Comparison of ENCODE assay signal across 22 cellular contexts in genomic region chr22:25351631-25352293, GRCh38.
DNase-seq lines count a peak whose midpoint lies in the region; ATAC-seq, FAIRE-seq and TF ChIP-seq lines count a peak whose summit lies in the region.
"Had no signal": no experiment of that assay in that cellular context is flagged by ENCODE, and none has a peak within 500 bp of the region (broad histone marks: within the 10 kb centered on the region; RNA-seq: fewer than 3 reads in every experiment).

No MANE protein-coding gene starts in this region.

- peaks cover 3% of the 10 kb centered on the region for H3K4me1 ChIP-seq in osteoblast (ENCODE audit: insufficient read depth, low read length)
- H3K4me1 ChIP-seq in upper lobe of left lung, result no peaks in the 10 kb centered on the region
- H3K4me1 ChIP-seq: BE2C had no signal

- H3K36me3 Mint-ChIP-seq in activated naive CD4-positive, alpha-beta T cell treated with anti-CD3 and anti-CD28 coated beads, Interleukin-2, amount 10 ng/mL, durations not matched to agents 7 days and 5 days, result peaks cover 39% of the 10 kb centered on the region

- H3K27me3 ChIP-seq in bronchial epithelial cell (ENCODE audit: control insufficient read depth, insufficient read depth, low read length), result no peaks in the 10 kb centered on the region
- H3K27me3 ChIP-seq in osteoblast (ENCODE audit: insufficient read depth, low read length), result no peaks in the 10 kb centered on the region
- H3K27me3 ChIP-seq in upper lobe of left lung, result no peaks in the 10 kb centered on the region
- H3K27me3 ChIP-seq: BE2C had no signal

- H4K20me1 ChIP-seq in osteoblast (ENCODE audit: insufficient read depth, low read length), result no peaks in the 10 kb centered on the region

- CTCF ChIA-PET in activated naive CD4-positive, alpha-beta T cell treated with anti-CD3 and anti-CD28 coated beads, Interleukin-2, amount 10 ng/mL, durations not matched to agents 7 days and 5 days (lab: Charles Lee), result interaction anchor here (1.9 kb wide), 1 partner anchor 18 kb away, joined by 5 read pairs; no protein-coding TSS in a partner anchor

- H3K27ac Mint-ChIP-seq in activated naive CD4-positive, alpha-beta T cell treated with anti-CD3 and anti-CD28 coated beads, Interleukin-2, amount 10 ng/mL, durations not matched to agents 7 days and 5 days, result no peak overlapping the region
- H3K27ac Mint-ChIP-seq: CD4-positive, CD25-positive, alpha-beta regulatory T cell; GM23338 had no signal

- H3K79me2 ChIP-seq in osteoblast (ENCODE audit: insufficient read depth, low read length), result no peaks in the 10 kb centered on the region

- H3K4me3 ChIP-seq in bronchial epithelial cell (ENCODE audit: low read depth, low read length), result no peak overlapping the region
- H3K4me3 ChIP-seq in osteoblast (ENCODE audit: insufficient read depth, low read length), result no peak overlapping the region
- no peak overlapping the region for H3K4me3 ChIP-seq in upper lobe of left lung
- H3K4me3 ChIP-seq: GM23338, K562 had no signal

- H3K27me3 Mint-ChIP-seq in activated naive CD4-positive, alpha-beta T cell treated with anti-CD3 and anti-CD28 coated beads, Interleukin-2, amount 10 ng/mL, durations not matched to agents 7 days and 5 days, result no peaks in the 10 kb centered on the region
- H3K27me3 Mint-ChIP-seq: CD4-positive, CD25-positive, alpha-beta regulatory T cell had no signal

- H3K4me3 Mint-ChIP-seq in activated naive CD4-positive, alpha-beta T cell treated with anti-CD3 and anti-CD28 coated beads, Interleukin-2, amount 10 ng/mL, durations not matched to agents 7 days and 5 days, result no peak overlapping the region
- H3K4me3 Mint-ChIP-seq: CD4-positive, CD25-positive, alpha-beta regulatory T cell; GM23338 had no signal

- TF ChIP-seq CTCF in bronchial epithelial cell (IDR thresholded peaks at IDR 0.05; ENCODE audit: insufficient read depth, low read length, severe bottlenecking) (no peak), osteoblast (IDR thresholded peaks at IDR 0.05; ENCODE audit: extremely low read depth, low read depth, low read length) (no peak), upper lobe of left lung (IDR thresholded peaks at IDR 0.05) (no peak)

- FAIRE-seq in bronchial epithelial cell (lab: Jason Lieb, UNC), result peak; percentile 92
- FAIRE-seq: G401.6, K562 had no signal

- no peak overlapping the region for H3K4me2 ChIP-seq in osteoblast (ENCODE audit: insufficient read depth, low read length)
- H3K4me2 ChIP-seq: GM23338 had no signal

- H3K9me3 ChIP-seq in osteoblast (ENCODE audit: low read depth, low read length), result no peaks in the 10 kb centered on the region
- no peaks in the 10 kb centered on the region for H3K9me3 ChIP-seq in upper lobe of left lung
- H3K9me3 ChIP-seq: BE2C had no signal

- no peak for ATAC-seq in upper lobe of left lung (ENCODE audit: low FRiP score in 2 of 2)
- ATAC-seq: HCT116, K562 had no signal

- no peak for TF ChIP-seq EP300 in upper lobe of left lung (IDR thresholded peaks at IDR 0.05)

- no peaks in the 10 kb centered on the region for H3K9me3 Mint-ChIP-seq in activated naive CD4-positive, alpha-beta T cell treated with anti-CD3 and anti-CD28 coated beads, Interleukin-2, amount 10 ng/mL, durations not matched to agents 7 days and 5 days
- H3K9me3 Mint-ChIP-seq: CD4-positive, CD25-positive, alpha-beta regulatory T cell had no signal

- no peak for TF ChIP-seq POLR2A in upper lobe of left lung (IDR thresholded peaks at IDR 0.05)

- WGBS in upper lobe of left lung, 2 donors, result 95% methylated on average over 10 to 18 of the region's 18 CpGs

- H3K36me3 ChIP-seq in bronchial epithelial cell (ENCODE audit: control insufficient read depth, insufficient read depth, low read length) (peaks cover 13% of the 10 kb centered on the region), osteoblast (ENCODE audit: insufficient read depth, low read length) (peaks cover 12% of the 10 kb centered on the region), upper lobe of left lung (peaks cover 4 to 77% (median 37%) of the 10 kb centered on the region in 4 donors)

- H3K4me1 Mint-ChIP-seq in activated naive CD4-positive, alpha-beta T cell treated with anti-CD3 and anti-CD28 coated beads, Interleukin-2, amount 10 ng/mL, durations not matched to agents 7 days and 5 days, result peaks cover 4% of the 10 kb centered on the region
- H3K4me1 Mint-ChIP-seq: GM23338 had no signal

- H3K27ac ChIP-seq in osteoblast (ENCODE audit: low read depth, low read length) (no peak overlapping the region), upper lobe of left lung (no peak overlapping the region)

- DNase-seq in activated naive CD4-positive, alpha-beta T cell treated with anti-CD3 and anti-CD28 coated beads, Interleukin-2, amount 10 ng/mL, durations not matched to agents 7 days and 5 days, result peak; percentile 11
- no peak for DNase-seq in activated naive CD4-positive, alpha-beta T cell (lab: John Stamatoyannopoulos, UW)
- DNase-seq in bronchial epithelial cell (ENCODE audit: low read depth) (no peak), osteoblast (ENCODE audit: insufficient read length, low spot score, missing footprints) (peak; percentile 47), upper lobe of left lung (peak; percentile 13 to 31), amygdala (lab: John Stamatoyannopoulos, UW) (no peak), T1000 (lab: John Stamatoyannopoulos, UW) (no peak)
- no peak for DNase-seq in stimulated activated CD4-positive, alpha-beta T cell treated with anti-CD3 and anti-CD28 coated beads, Interleukin-12 subunit alpha, Interleukin-12 subunit beta, amount 100 ng/mL, for 4 hours
- DNase-seq: BE2C; CD4-positive, CD25-positive, alpha-beta regulatory T cell; COR-L47; DMS 273 treated with DMSO at 0.1 percent for 48 hours; NCI-H1105 treated with DMSO at 0.1 percent for 48 hours; NCI-H1694 treated with DMSO at 0.1 percent for 48 hours; NCI-H2107; NCI-H2227 treated with DMSO at 0.1 percent for 48 hours; NCI-H524 treated with DMSO at 0.1 percent for 48 hours; RPMI8226 had no signal

- no peak overlapping the region for H2AFZ ChIP-seq in osteoblast (ENCODE audit: low read length)
- H2AFZ ChIP-seq: GM23338 had no signal

Comparison
In these comparisons a context has a peak if more than half of its experiments do, and no peak if none do; other contexts are left out.
1. DNase-seq: peak in activated naive CD4-positive, alpha-beta T cell treated with anti-CD3 and anti-CD28 coated beads, Interleukin-2, amount 10 ng/mL, durations not matched to agents 7 days and 5 days (single experiment), osteoblast (single experiment) and upper lobe of left lung (2 of 2); none in activated naive CD4-positive, alpha-beta T cell (0 of 4), bronchial epithelial cell (single experiment), amygdala (0 of 56), stimulated activated CD4-positive, alpha-beta T cell treated with anti-CD3 and anti-CD28 coated beads, Interleukin-12 subunit alpha, Interleukin-12 subunit beta, amount 100 ng/mL, for 4 hours (single experiment) and T1000 (single experiment).